In genomic region chrX:47467106-47467505, GRCh38 we compare ENCODE assay signal across 31 cellular contexts.
"Had no signal": no experiment of that assay in that cellular context is flagged by ENCODE, and none has a peak within 500 bp of the region (broad histone marks: within the 10 kb centered on the region; RNA-seq: fewer than 3 reads in every experiment).

No MANE protein-coding gene starts in this region.

- H3K27ac ChIP-seq: adrenal gland, cardiac muscle cell, VCaP had no signal

- ATAC-seq: activated CD8-positive, alpha-beta T cell treated with anti-CD3 and anti-CD28 coated beads for 36 hours; activated naive CD4-positive, alpha-beta T cell treated with anti-CD3 and anti-CD28 coated beads, Interleukin-2, amount 50 U/mL, for 72 hours; activated T-cell treated with anti-CD3 and anti-CD28 coated beads, Interleukin-2, amount 50 U/mL, for 4 hours; activated T-cell treated with anti-CD3 and anti-CD28 coated beads, Interleukin-2, amount 50 U/mL, for 72 hours; activated T-helper 17 cell treated with anti-CD3 and anti-CD28 coated beads, Interleukin-2, amount 50 U/mL, for 72 hours had no signal

- H3K27me3 ChIP-seq: adrenal gland, cardiac muscle cell had no signal

- H3K36me3 ChIP-seq: adrenal gland, cardiac muscle cell had no signal

- H3K9me3 ChIP-seq: adrenal gland had no signal

- H3K4me1 ChIP-seq: adrenal gland had no signal

- DNase-seq: activated B cell treated with CpG ODN at 0.5 μM for 24 hours; activated CD4-positive, alpha-beta memory T cell treated with anti-CD3 and anti-CD28 coated beads for 36 hours; activated CD4-positive, alpha-beta T cell treated with anti-CD3 and anti-CD28 coated beads for 4 hours; activated CD4-positive, alpha-beta T cell treated with anti-CD3 and anti-CD28 coated beads, Interleukin-2, amount 10 ng/mL, durations not matched to agents 24 days and 14 days; activated CD4-positive, alpha-beta T cell treated with anti-CD3 and anti-CD28 coated beads, Interleukin-2, amount 50 U/mL, for 1 hour; activated CD4-positive, alpha-beta T cell treated with anti-CD3 and anti-CD28 coated beads, Interleukin-2, amount 50 U/mL, for 4 hours; activated CD4-positive, CD25-positive, alpha-beta regulatory T cell treated with anti-CD3 and anti-CD28 coated beads, Interleukin-2, amount 50 U/mL, for 72 hours; activated CD8-positive, alpha-beta memory T cell treated with anti-CD3 and anti-CD28 coated beads, Interleukin-2, amount 50 U/mL, for 4 hours; activated CD8-positive, alpha-beta T cell treated with anti-CD3 and anti-CD28 coated beads for 36 hours; activated effector memory CD4-positive, alpha-beta T cell treated with anti-CD3 and anti-CD28 coated beads, Interleukin-2, amount 50 U/mL, for 16 hours; activated gamma-delta T cell treated with Interleukin-2 at 50 U/mL for 16 hours; activated naive CD4-positive, alpha-beta T cell; activated naive CD4-positive, alpha-beta T cell treated with anti-CD3 and anti-CD28 coated beads for 36 hours; activated naive CD4-positive, alpha-beta T cell treated with anti-CD3 and anti-CD28 coated beads, Interleukin-2, amount 50 U/mL, for 16 hours; activated naive CD8-positive, alpha-beta T cell treated with anti-CD3 and anti-CD28 coated beads for 36 hours; activated T-cell treated with anti-CD3 and anti-CD28 coated beads for 4 hours; activated T-cell treated with anti-CD3 and anti-CD28 coated beads, Interleukin-2, amount 50 U/mL, for 1 hour; activated T-cell treated with anti-CD3 and anti-CD28 coated beads, Interleukin-2, amount 50 U/mL, for 4 hours; activated T-cell treated with anti-CD3 and anti-CD28 coated beads, Interleukin-2, amount 50 U/mL, for 72 hours; adrenal gland; amniotic stem cell; aorta; caudate nucleus; cerebellar nuclear complex; T-helper 1 cell; T-helper 2 cell; T-helper 9 cell had no signal

- H3K4me3 ChIP-seq: adrenal gland, cardiac muscle cell had no signal
